In genomic region chr17:57440522-57441269, GRCh38 we compare ENCODE assay signal across 8 cellular contexts.
DNase-seq lines count a peak whose midpoint lies in the region; ATAC-seq, FAIRE-seq and TF ChIP-seq lines count a peak whose summit lies in the region.

No MANE protein-coding gene starts in this region.

- H3K36me3 Mint-ChIP-seq in CD4-positive, CD25-positive, alpha-beta regulatory T cell, result peaks cover 9% of the 10 kb centered on the region
- H3K36me3 Mint-ChIP-seq in mesothelial cell of epicardium, result no peaks in the 10 kb centered on the region

- no peak overlapping the region for H3K56ac ChIP-seq in H1 (replicated peaks; ENCODE audit: insufficient read length, low read depth, low read length)

- 0 out of 2 replicates have a peak overlapping the region, but pooled peaks have one; percentile 18 for H2BK12ac ChIP-seq in H1 (ENCODE audit: low read depth, low read length)

- peak; percentile 84 for ATAC-seq in CD4-positive, CD25-positive, alpha-beta regulatory T cell (ENCODE audit: low read depth in 2 of 2)
- ATAC-seq in GM19351 (IDR thresholded peaks at IDR 0.05; ENCODE audit: unreplicated experiment), result no peak

- H4K8ac ChIP-seq in H1 (ENCODE audit: extremely low read depth, insufficient read depth, low read length), result no peak overlapping the region

- no peak overlapping the region for H2BK120ac ChIP-seq in H1 (replicated peaks; ENCODE audit: low read depth, low read length)

- H3K23me2 ChIP-seq in H1 (ENCODE audit: low read depth, low read length), result no peaks in the 10 kb centered on the region; the same call in 1 of the 2 replicates

- H3K4ac ChIP-seq in H1 (replicated peaks; ENCODE audit: insufficient read length, low read depth, low read length), result no peak overlapping the region

- peak; percentile 60 to 75 for TF ChIP-seq RAD21 in H1 (IDR thresholded peaks at IDR 0.05 in 1 of 2, conservative IDR thresholded peaks at IDR 0.05 in 1 of 2; ENCODE audit: low read depth in 2 of 2, low read length in 2 of 2)

- H3K4me3 Mint-ChIP-seq in CD4-positive, CD25-positive, alpha-beta regulatory T cell, result peak overlapping the region; percentile 51 to 88 (median 76)
- H3K4me3 Mint-ChIP-seq in mesothelial cell of epicardium, result no peak overlapping the region

- peak; percentile 48 to 87 (median 66) for DNase-seq in CD4-positive, CD25-positive, alpha-beta regulatory T cell
- DNase-seq in H54 (ENCODE audit: insufficient read length, low spot score) (peak; percentile 81), NCI-H460 (ENCODE audit: extremely low read depth, low read depth) (peak; percentile 43), H1 (ENCODE audit: low read depth in 1 of 2, low spot score in 2 of 2) (peak; percentile 21 to 82), mesothelial cell of epicardium (ENCODE audit: low spot score in 2 of 2, unreplicated experiment in 2 of 2) (no peak)
- peak; percentile 61 for DNase-seq in activated CD8-positive, alpha-beta memory T cell treated with anti-CD3 and anti-CD28 coated beads, Interleukin-2, amount 50 U/mL, for 24 hours (ENCODE audit: extremely low read depth)
- peak; percentile 80 to 82 for DNase-seq in stimulated activated CD8-positive, alpha-beta memory T cell treated with anti-CD3 and anti-CD28 coated beads, Interleukin-15, amount 100 ng/mL, for 48 hours (ENCODE audit: low read depth in 2 of 2)

- peak overlapping the region; percentile 97 to 99 (median 99) for H3K27ac Mint-ChIP-seq in CD4-positive, CD25-positive, alpha-beta regulatory T cell
- H3K27ac Mint-ChIP-seq in mesothelial cell of epicardium, result peak overlapping the region; percentile 80

- no peak for TF ChIP-seq EP300 in H1 (IDR thresholded peaks at IDR 0.05; ENCODE audit: borderline replicate concordance in 1 of 2, low read depth in 2 of 2, low read length in 2 of 2)

- no peak overlapping the region for H2AFZ ChIP-seq in H1 (ENCODE audit: low read length)

- no peak overlapping the region for H3K14ac ChIP-seq in H1 (ENCODE audit: insufficient read length)

- peak overlapping the region; percentile 46 for H4K91ac ChIP-seq in H1 (replicated peaks; ENCODE audit: insufficient read length, low read length)

- peaks cover 59% of the 10 kb centered on the region for H3K4me1 ChIP-seq in CD4-positive, CD25-positive, alpha-beta regulatory T cell (ENCODE audit: control insufficient read depth, insufficient read depth, low read length, poor library complexity, severe bottlenecking)
- H3K4me1 ChIP-seq in H1 (replicated peaks in 1 of 4; ENCODE audit: control insufficient read depth in 3 of 4, insufficient read depth in 4 of 4, low read length in 3 of 4), result peaks cover 4 to 24% (median 9%) of the 10 kb centered on the region in 4 experiments

- peaks cover 27 to 93% (median 65%) of the 10 kb centered on the region in 4 donors for H3K4me1 Mint-ChIP-seq in CD4-positive, CD25-positive, alpha-beta regulatory T cell
- peaks cover 81% of the 10 kb centered on the region for H3K4me1 Mint-ChIP-seq in mesothelial cell of epicardium

- no peak overlapping the region for H2AK5ac ChIP-seq in H1 (ENCODE audit: low read depth, low read length)

- H3K23ac ChIP-seq in H1 (ENCODE audit: insufficient read length), result no peak overlapping the region

- H3K27ac ChIP-seq in CD4-positive, CD25-positive, alpha-beta regulatory T cell (ENCODE audit: insufficient read depth, low read length, poor library complexity, severe bottlenecking), result peak overlapping the region; percentile 82
- 0 out of 2 replicates have a peak overlapping the region, but pooled peaks have one; percentile 4 for H3K27ac ChIP-seq in H1 (ENCODE audit: low read depth, low read length)

- H3K18ac ChIP-seq in H1 (ENCODE audit: extremely low read depth, low read length), result peak overlapping the region; percentile 63

- TF ChIP-seq CTCF in H1 (IDR thresholded peaks at IDR 0.05; ENCODE audit: control extremely low read depth in 1 of 3, insufficient read depth in 1 of 3, low read depth in 1 of 3, low read length in 3 of 3) (peak; percentile 64 to 68 (median 67)), mesothelial cell of epicardium (IDR thresholded peaks at IDR 0.05; ENCODE audit: unreplicated experiment) (no peak)

- no peaks in the 10 kb centered on the region for H3K9me3 Mint-ChIP-seq in CD4-positive, CD25-positive, alpha-beta regulatory T cell
- no peaks in the 10 kb centered on the region for H3K9me3 Mint-ChIP-seq in mesothelial cell of epicardium

- H3K4me3 ChIP-seq in CD4-positive, CD25-positive, alpha-beta regulatory T cell (ENCODE audit: low read depth, low read length), result peak overlapping the region; percentile 51
- no peak overlapping the region for H3K4me3 ChIP-seq in H1 (ENCODE audit: extremely low read depth in 1 of 4, insufficient read depth in 2 of 4, low read depth in 3 of 4, low read length in 4 of 4)

- peak overlapping the region; percentile 5 to 15; a peak in 1 of 4 replicates for H3K4me2 ChIP-seq in H1 (ENCODE audit: insufficient read depth in 1 of 2, low read depth in 2 of 2, low read length in 2 of 2)

- H3K27me3 Mint-ChIP-seq in CD4-positive, CD25-positive, alpha-beta regulatory T cell, result no peaks in the 10 kb centered on the region
- H3K27me3 Mint-ChIP-seq in mesothelial cell of epicardium (ENCODE audit: low read depth), result no peaks in the 10 kb centered on the region

- peak overlapping the region; percentile 54; the same call in 1 of the 2 replicates for H2BK5ac ChIP-seq in H1 (ENCODE audit: low read depth, low read length)

- 0 out of 2 replicates have a peak overlapping the region, but pooled peaks have one; percentile 2 for H2BK20ac ChIP-seq in H1 (ENCODE audit: low read length)

- H3K27me3 ChIP-seq in CD4-positive, CD25-positive, alpha-beta regulatory T cell (ENCODE audit: control insufficient read depth, insufficient read depth, low read length), result no peaks in the 10 kb centered on the region
- H3K27me3 ChIP-seq in H1 (replicated peaks in 1 of 4; ENCODE audit: control insufficient read depth in 3 of 4, extremely low read depth in 1 of 4, insufficient read depth in 3 of 4, low read length in 3 of 4), result no peaks in the 10 kb centered on the region

- no peaks in the 10 kb centered on the region; the same call in 1 of the 2 replicates for H3K79me1 ChIP-seq in H1 (ENCODE audit: low read depth, low read length)

- peaks cover 0 to 17% of the 10 kb centered on the region in 2 experiments; a peak in 2 of 4 replicates for H3K79me2 ChIP-seq in H1 (ENCODE audit: control insufficient read depth in 1 of 2, insufficient read depth in 2 of 2, low read length in 2 of 2)

- CTCF ChIA-PET in H1 (lab: Charles Lee; ENCODE audit: partially characterized antibody), result interaction anchor here (0.6 to 4.9 kb wide), 48 partner anchors 8 to 393 kb away, joined by 3 to 34 read pairs (median 4); no protein-coding TSS in a partner anchor

- POLR2A ChIA-PET in H1 (lab: Charles Lee; ENCODE audit: partially characterized antibody), result interaction anchor here (1.0 to 1.5 kb wide), 2 partner anchors 12 to 108 kb away, joined by 3 to 4 read pairs; no protein-coding TSS in a partner anchor

- peaks cover 4 to 5% of the 10 kb centered on the region in 2 experiments for H4K20me1 ChIP-seq in H1 (replicated peaks in 1 of 2; ENCODE audit: control insufficient read depth in 1 of 2, insufficient read depth in 2 of 2, low read length in 2 of 2)

- H3K36me3 ChIP-seq in CD4-positive, CD25-positive, alpha-beta regulatory T cell (ENCODE audit: control insufficient read depth, insufficient read depth, low read length), result no peaks in the 10 kb centered on the region
- H3K36me3 ChIP-seq in H1 (ENCODE audit: control insufficient read depth in 2 of 4, insufficient read depth in 4 of 4, low read length in 3 of 4), result no peaks in the 10 kb centered on the region

- 0 out of 2 replicates have a peak overlapping the region, but pooled peaks have one; percentile 47 for H2BK15ac ChIP-seq in H1 (ENCODE audit: low read length)

- WGBS in H1 (ENCODE audit: extremely low coverage in 1 of 2, insufficient coverage in 1 of 2, insufficient read length in 1 of 2, insufficient replicate concordance in 2 of 2, low coverage in 1 of 2, low lambda C conversion rate in 2 of 2, missing lambda C conversion rate in 1 of 2), 2 experiments, result 63% methylated on average over 15 of the region's 15 CpGs; no CpG with 5 or more reads in 1 of the 2 experiments

- FAIRE-seq in H54 (lab: Jason Lieb, UNC) (no peak), H1 (lab: Jason Lieb, UNC) (no peak)

- H3K9me3 ChIP-seq in CD4-positive, CD25-positive, alpha-beta regulatory T cell (ENCODE audit: control insufficient read depth in 2 of 2, low read length in 2 of 2), result no peaks in the 10 kb centered on the region
- H3K9me3 ChIP-seq in H1 (ENCODE audit: insufficient read depth in 2 of 2, low read depth in 1 of 2, low read length in 1 of 2), result no peaks in the 10 kb centered on the region

- no peak overlapping the region for H4K5ac ChIP-seq in H1 (ENCODE audit: insufficient read length, low read depth, low read length)

- TF ChIP-seq POLR2A in H54 (IDR thresholded peaks at IDR 0.05; ENCODE audit: low read depth, low read length), result peak; percentile 1; the same call in 1 of the 2 replicates
- no peak for TF ChIP-seq POLR2A in H1 (IDR thresholded peaks at IDR 0.05; ENCODE audit: control extremely low read depth in 1 of 2, low read depth in 2 of 2, low read length in 2 of 2)

- no peak overlapping the region for H3K9ac ChIP-seq in H1 (replicated peaks in 1 of 4; ENCODE audit: extremely low read depth in 1 of 4, low read depth in 3 of 4, low read length in 3 of 4)

TF ChIP-seq in H1, 55 proteins besides CTCF, POLR2A, EP300 and RAD21:
- peak; percentile 68; the same call in 1 of the 2 replicates for TF ChIP-seq YY1 (IDR thresholded peaks at IDR 0.05; ENCODE audit: low read depth, low read length)
- TF ChIP-seq ZNF274 (IDR thresholded peaks at IDR 0.05; ENCODE audit: borderline replicate concordance, extremely low read depth, low read length), result no peak

Comparison
In these comparisons a context has a peak if more than half of its experiments do, and no peak if none do; other contexts are left out.
1. DNase-seq: peak in CD4-positive, CD25-positive, alpha-beta regulatory T cell (3 of 3), H54 (single experiment), NCI-H460 (single experiment), activated CD8-positive, alpha-beta memory T cell treated with anti-CD3 and anti-CD28 coated beads, Interleukin-2, amount 50 U/mL, for 24 hours (single experiment), H1 (2 of 2) and stimulated activated CD8-positive, alpha-beta memory T cell treated with anti-CD3 and anti-CD28 coated beads, Interleukin-15, amount 100 ng/mL, for 48 hours (2 of 2); none in mesothelial cell of epicardium (0 of 2).